ENCODE assay signal across 8 cellular contexts in genomic region chr6:81451787-81452186, GRCh38.
DNase-seq lines count a peak whose midpoint lies in the region; ATAC-seq, FAIRE-seq and TF ChIP-seq lines count a peak whose summit lies in the region.

No MANE protein-coding gene starts in this region.

- POLR2A ChIA-PET in A549 (lab: Yijun Ruan, JAX) (no interaction called here), WTC11 (lab: Charles Lee) (no interaction called here)

- H3K4me1 Mint-ChIP-seq in WTC11, result no peaks in the 10 kb centered on the region

- no peak overlapping the region for H3K4me3 Mint-ChIP-seq in WTC11

- peak in 1 of 2 experiments; percentile 88; a peak in 3 of 6 replicates for ATAC-seq in A549
- ATAC-seq in GM18907 (IDR thresholded peaks at IDR 0.05; ENCODE audit: unreplicated experiment), result peak; percentile 73
- ATAC-seq in HG03442 (IDR thresholded peaks at IDR 0.05; ENCODE audit: unreplicated experiment), result peak; percentile 90
- ATAC-seq in WTC11, result peak; percentile 36; the same call in 1 of the 2 replicates

- no peak for FAIRE-seq in A549 (lab: Jason Lieb, UNC)

- no peak for TF ChIP-seq EP300 in A549 (IDR thresholded peaks at IDR 0.05)

- TF ChIP-seq POLR2A in A549 (IDR thresholded peaks at IDR 0.05; ENCODE audit: low read length), result no peak

- CTCF ChIA-PET in A549 (lab: Yijun Ruan, JAX) (interaction anchor here (1.2 kb wide), 1 partner anchor 9 kb away, joined by 3 read pairs; no protein-coding TSS in a partner anchor), WTC11 (lab: Charles Lee) (no interaction called here)

- 3% methylated on average over 2 of the region's 2 CpGs for WGBS in A549 (ENCODE audit: missing lambda C conversion rate)

- DNase-seq in A549 (ENCODE audit: low read depth in 1 of 2, low spot score in 1 of 2) (peak; percentile 21 to 60), WTC11 (ENCODE audit: low spot score) (no peak), non-pigmented ciliary epithelial cell (ENCODE audit: low read depth) (peak; percentile 96), kidney tubule cell (ENCODE audit: low spot score) (no peak), NCI-H2227 treated with DMSO at 0.1 percent for 48 hours (lab: John Stamatoyannopoulos, UW) (no peak), GM19240 (ENCODE audit: insufficient read length, low spot score) (no peak)

- H3K27ac Mint-ChIP-seq in WTC11, result no peak overlapping the region

- 0 out of 3 replicates have a peak overlapping the region, but pooled peaks have one; percentile 10 for H3K4me2 ChIP-seq in A549

- TF ChIP-seq CTCF in A549 (IDR thresholded peaks at IDR 0.05), result no peak
- TF ChIP-seq CTCF in WTC11 (IDR thresholded peaks at IDR 0.05), result no peak

- TF ChIP-seq RAD21 in A549 (conservative IDR thresholded peaks at IDR 0.05 in 1 of 2, IDR thresholded peaks at IDR 0.05 in 1 of 2), result no peak

- H3K9me3 ChIP-seq in A549, result no peaks in the 10 kb centered on the region

- H3K27me3 Mint-ChIP-seq in WTC11 (ENCODE audit: low read depth), result no peaks in the 10 kb centered on the region

- peak overlapping the region in 1 of 2 experiments; percentile 47; a peak in 3 of 6 replicates for H3K27ac ChIP-seq in A549

- H3K4me1 ChIP-seq in A549, result no peaks in the 10 kb centered on the region

- H3K36me3 Mint-ChIP-seq in WTC11, result no peaks in the 10 kb centered on the region

- no peaks in the 10 kb centered on the region for H3K9me3 Mint-ChIP-seq in WTC11

- H3K4me3 ChIP-seq in A549, result no peak overlapping the region

TF ChIP-seq in A549, 52 proteins besides CTCF, POLR2A, EP300 and RAD21:
- no peak for TF ChIP-seq FOSL2 (IDR thresholded peaks at IDR 0.05)
- peak; percentile 66 for TF ChIP-seq FOSL2 (CRISPR knock-in tag; IDR thresholded peaks at IDR 0.05)
- TF ChIP-seq JUN (IDR thresholded peaks at IDR 0.05), result no peak

TF ChIP-seq in WTC11, 78 proteins besides CTCF, POLR2A, EP300 and RAD21:
- TF ChIP-seq, protein P1, sequence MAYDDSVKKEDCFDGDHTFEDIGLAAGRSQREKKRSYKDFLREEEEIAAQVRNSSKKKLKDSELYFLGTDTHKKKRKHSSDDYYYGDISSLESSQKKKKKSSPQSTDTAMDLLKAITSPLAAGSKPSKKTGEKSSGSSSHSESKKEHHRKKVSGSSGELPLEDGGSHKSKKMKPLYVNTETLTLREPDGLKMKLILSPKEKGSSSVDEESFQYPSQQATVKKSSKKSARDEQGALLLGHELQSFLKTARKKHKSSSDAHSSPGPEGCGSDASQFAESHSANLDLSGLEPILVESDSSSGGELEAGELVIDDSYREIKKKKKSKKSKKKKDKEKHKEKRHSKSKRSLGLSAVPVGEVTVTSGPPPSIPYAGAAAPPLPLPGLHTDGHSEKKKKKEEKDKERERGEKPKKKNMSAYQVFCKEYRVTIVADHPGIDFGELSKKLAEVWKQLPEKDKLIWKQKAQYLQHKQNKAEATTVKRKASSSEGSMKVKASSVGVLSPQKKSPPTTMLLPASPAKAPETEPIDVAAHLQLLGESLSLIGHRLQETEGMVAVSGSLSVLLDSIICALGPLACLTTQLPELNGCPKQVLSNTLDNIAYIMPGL (CRISPR knock-in tag; IDR thresholded peaks at IDR 0.05), result no peak
- no peak for TF ChIP-seq NFE2L1 (CRISPR knock-in tag; IDR thresholded peaks at IDR 0.05)
- no peak for TF ChIP-seq ZNF219 (CRISPR knock-in tag; IDR thresholded peaks at IDR 0.05; ENCODE audit: borderline replicate concordance)
- TF ChIP-seq CREB1 (CRISPR knock-in tag; IDR thresholded peaks at IDR 0.05), result no peak
- no peak for TF ChIP-seq JAZF1 (CRISPR knock-in tag; IDR thresholded peaks at IDR 0.05)
- no peak for TF ChIP-seq MXD4 (CRISPR knock-in tag; IDR thresholded peaks at IDR 0.05; ENCODE audit: borderline replicate concordance)
- TF ChIP-seq AFF4 (CRISPR knock-in tag; IDR thresholded peaks at IDR 0.05; ENCODE audit: borderline replicate concordance), result no peak
- no peak for TF ChIP-seq NFATC4 (CRISPR knock-in tag; IDR thresholded peaks at IDR 0.05)
- no peak for TF ChIP-seq GTF2I (CRISPR knock-in tag; conservative IDR thresholded peaks at IDR 0.05)
- no peak for TF ChIP-seq ATF1 (CRISPR knock-in tag; IDR thresholded peaks at IDR 0.05)
- no peak for TF ChIP-seq PRRX2 (CRISPR knock-in tag; IDR thresholded peaks at IDR 0.05)
- TF ChIP-seq E2F1 (CRISPR knock-in tag; IDR thresholded peaks at IDR 0.05), result no peak
- TF ChIP-seq, protein P2, sequence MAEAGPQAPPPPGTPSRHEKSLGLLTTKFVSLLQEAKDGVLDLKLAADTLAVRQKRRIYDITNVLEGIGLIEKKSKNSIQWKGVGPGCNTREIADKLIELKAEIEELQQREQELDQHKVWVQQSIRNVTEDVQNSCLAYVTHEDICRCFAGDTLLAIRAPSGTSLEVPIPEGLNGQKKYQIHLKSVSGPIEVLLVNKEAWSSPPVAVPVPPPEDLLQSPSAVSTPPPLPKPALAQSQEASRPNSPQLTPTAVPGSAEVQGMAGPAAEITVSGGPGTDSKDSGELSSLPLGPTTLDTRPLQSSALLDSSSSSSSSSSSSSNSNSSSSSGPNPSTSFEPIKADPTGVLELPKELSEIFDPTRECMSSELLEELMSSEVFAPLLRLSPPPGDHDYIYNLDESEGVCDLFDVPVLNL (CRISPR knock-in tag; IDR thresholded peaks at IDR 0.05; ENCODE audit: borderline replicate concordance, low read depth), result no peak
- no peak for TF ChIP-seq TEAD1 (CRISPR knock-in tag; IDR thresholded peaks at IDR 0.05)
- TF ChIP-seq TP53 (CRISPR knock-in tag; IDR thresholded peaks at IDR 0.05), result no peak
- TF ChIP-seq FOXJ3 (CRISPR knock-in tag; IDR thresholded peaks at IDR 0.05; ENCODE audit: borderline replicate concordance), result no peak
- TF ChIP-seq SMAD4 (CRISPR knock-in tag; IDR thresholded peaks at IDR 0.05), result no peak
- TF ChIP-seq, protein P3, sequence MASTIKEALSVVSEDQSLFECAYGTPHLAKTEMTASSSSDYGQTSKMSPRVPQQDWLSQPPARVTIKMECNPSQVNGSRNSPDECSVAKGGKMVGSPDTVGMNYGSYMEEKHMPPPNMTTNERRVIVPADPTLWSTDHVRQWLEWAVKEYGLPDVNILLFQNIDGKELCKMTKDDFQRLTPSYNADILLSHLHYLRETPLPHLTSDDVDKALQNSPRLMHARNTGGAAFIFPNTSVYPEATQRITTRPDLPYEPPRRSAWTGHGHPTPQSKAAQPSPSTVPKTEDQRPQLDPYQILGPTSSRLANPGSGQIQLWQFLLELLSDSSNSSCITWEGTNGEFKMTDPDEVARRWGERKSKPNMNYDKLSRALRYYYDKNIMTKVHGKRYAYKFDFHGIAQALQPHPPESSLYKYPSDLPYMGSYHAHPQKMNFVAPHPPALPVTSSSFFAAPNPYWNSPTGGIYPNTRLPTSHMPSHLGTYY (CRISPR knock-in tag; IDR thresholded peaks at IDR 0.05), result no peak
- TF ChIP-seq ZNF317 (CRISPR knock-in tag; IDR thresholded peaks at IDR 0.05; ENCODE audit: borderline replicate concordance, low read depth), result no peak

Comparison
In these comparisons a context has a peak if more than half of its experiments do, and no peak if none do; other contexts are left out.
1. DNase-seq: peak in A549 (2 of 2) and non-pigmented ciliary epithelial cell (single experiment); none in WTC11 (single experiment), kidney tubule cell (single experiment), NCI-H2227 treated with DMSO at 0.1 percent for 48 hours (single experiment) and GM19240 (single experiment).